In the genomic region with DNA sequence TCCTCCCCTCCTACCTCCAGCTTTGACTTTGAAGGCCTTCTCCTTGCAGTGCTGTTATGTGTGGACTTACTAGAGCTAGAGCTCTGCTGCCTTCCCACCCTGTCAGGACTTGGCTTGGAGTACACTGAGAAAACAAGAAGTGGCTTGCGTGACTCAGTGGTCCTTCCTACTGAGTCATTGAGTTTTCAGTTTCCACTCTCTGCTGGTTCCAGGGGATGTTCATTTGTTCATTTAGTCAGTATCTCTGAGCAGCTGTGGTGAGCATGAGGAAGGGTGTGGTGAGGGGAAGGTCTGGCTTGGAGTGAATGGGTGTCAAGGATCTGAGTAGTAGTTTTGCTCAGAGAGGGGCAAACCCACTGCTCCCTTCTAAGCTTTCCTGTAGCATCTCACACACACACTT, we compare ENCODE assay signal across 8 cellular contexts. TPM values are rescaled to one million over a fixed set of nuclear protein-coding genes. Genes with fewer than 3 reads are reported as not detected.
DNase-seq lines count a peak whose midpoint lies in the region; FAIRE-seq and TF ChIP-seq lines count a peak whose summit lies in the region.

No MANE protein-coding gene starts in this region.

- H3K4me3 ChIP-seq in small intestine (ENCODE audit: low read depth in 1 of 2, low read length in 2 of 2): no peak overlapping the region

- 65 to 85% (median 71%) methylated on average over 1 of the region's 1 CpG for WGBS in small intestine, 3 donors

- no peaks in the 10 kb centered on the region for H3K27me3 Mint-ChIP-seq in neural crest cell (ENCODE audit: low read depth)

- peak overlapping the region; percentile 63 for H3K27ac Mint-ChIP-seq in neural crest cell (ENCODE audit: unreplicated experiment)

- no peaks in the 10 kb centered on the region for H3K4me1 ChIP-seq in small intestine (ENCODE audit: control insufficient read depth in 2 of 2, insufficient read depth in 1 of 2, low read depth in 1 of 2, low read length in 1 of 2)

- H3K27me3 ChIP-seq in small intestine (ENCODE audit: control insufficient read depth in 2 of 2, insufficient read depth in 2 of 2, low read length in 2 of 2): no peaks in the 10 kb centered on the region

- no peaks in the 10 kb centered on the region for H3K36me3 Mint-ChIP-seq in neural crest cell (ENCODE audit: low read depth)

- TF ChIP-seq CTCF in neural crest cell (conservative IDR thresholded peaks at IDR 0.05): no peak

- no peaks in the 10 kb centered on the region for H3K9me3 ChIP-seq in small intestine (ENCODE audit: control insufficient read depth, low read depth)

- no peak for FAIRE-seq in small intestine (lab: Jason Lieb, UNC)

- DNase-seq in ELR (ENCODE audit: low read depth) (peak; percentile 93), KBM-7 (peak; percentile 59), activated T-cell treated with anti-CD3 and anti-CD28 coated beads for 48 hours (ENCODE audit: low read depth) (peak; percentile 64), neural crest cell (ENCODE audit: low read depth, low spot score) (no peak), NCI-H1048 (lab: John Stamatoyannopoulos, UW) (no peak), D341Med (ENCODE audit: low spot score) (no peak), small intestine (no peak), NCI-H748 treated with DMSO at 0.1 percent for 48 hours (lab: John Stamatoyannopoulos, UW) (no peak)

- H3K27ac ChIP-seq in small intestine (ENCODE audit: low read depth in 1 of 2, low read length in 1 of 2): no peak overlapping the region

- in situ Hi-C loops in KBM-7 (cut with MboI; ENCODE audit: low pct_unique_long_range_greater_than_20kb, low sequenced_read_pairs): no loop called here

- H3K9me3 Mint-ChIP-seq in neural crest cell: peaks cover 5% of the 10 kb centered on the region

- no peaks in the 10 kb centered on the region for H3K36me3 ChIP-seq in small intestine (ENCODE audit: control insufficient read depth in 2 of 2, insufficient read depth in 2 of 2, low read length in 2 of 2)

- H3K4me1 Mint-ChIP-seq in neural crest cell: no peaks in the 10 kb centered on the region

- no peak overlapping the region for H3K4me3 Mint-ChIP-seq in neural crest cell

RNA-seq across cellular contexts. Expression of gene ELK3, which starts 17.2 kb away (rescaled TPM):
- 19.0 and 24.3 TPM in 2 replicates for total RNA-seq in neural crest cell
- polyA plus RNA-seq in small intestine: 10 to 100 TPM in 1 of 3 donors, 1 to 10 TPM in 1, under 1 TPM in 1; 0.67 to 15.9 (median 6.2) TPM

Comparison
In these comparisons a context has a peak if more than half of its experiments do, and no peak if none do; other contexts are left out.
1. DNase-seq: peak in ELR (single experiment), KBM-7 (single experiment) and activated T-cell treated with anti-CD3 and anti-CD28 coated beads for 48 hours (single experiment); none in neural crest cell (single experiment), NCI-H1048 (single experiment), D341Med (single experiment), small intestine (single experiment) and NCI-H748 treated with DMSO at 0.1 percent for 48 hours (single experiment).